ENCODE assay signal across 20 cellular contexts in genomic region chr11:2128102-2128511, GRCh38. TPM values are rescaled to one million over a fixed set of nuclear protein-coding genes. Genes with fewer than 3 reads are reported as not detected.
A peak's percentile ranks its signal among the peaks of the same experiment; 100 is the strongest.
DNase-seq lines count a peak whose midpoint lies in the region; ATAC-seq and TF ChIP-seq lines count a peak whose summit lies in the region.
"Had no signal": no experiment of that assay in that cellular context is flagged by ENCODE, and none has a peak within 500 bp of the region (broad histone marks: within the 10 kb centered on the region; RNA-seq: fewer than 3 reads in every experiment).

No MANE protein-coding gene starts in this region.

- peaks cover 11% of the 10 kb centered on the region for H3K27me3 Mint-ChIP-seq in progenitor cell of endocrine pancreas

- H3K9me3 Mint-ChIP-seq in progenitor cell of endocrine pancreas (ENCODE audit: low read depth): no peaks in the 10 kb centered on the region

- peaks cover 22% of the 10 kb centered on the region for H3K4me1 ChIP-seq in BE2C
- H3K4me1 ChIP-seq in SJCRH30: no peaks in the 10 kb centered on the region
- H3K4me1 ChIP-seq: Peyer's patch had no signal

- no peak overlapping the region for H3K27ac ChIP-seq in SJCRH30
- H3K27ac ChIP-seq: GM23248, HL-60, Peyer's patch had no signal

- peaks cover 2% of the 10 kb centered on the region for H3K4me1 Mint-ChIP-seq in progenitor cell of endocrine pancreas (ENCODE audit: low read depth)
- H3K4me1 Mint-ChIP-seq: CD14-positive monocyte had no signal

- H3K9me3 ChIP-seq in BE2C (no peaks in the 10 kb centered on the region), SJCRH30 (replicated peaks) (no peaks in the 10 kb centered on the region)
- H3K9me3 ChIP-seq: Peyer's patch had no signal

- peak; percentile 29 for ATAC-seq in left lobe of liver
- no peak for ATAC-seq in SK-N-SH treated with all-trans-retinoic acid at 6 μM for 48 hours
- no peak for ATAC-seq in HG02759 (IDR thresholded peaks at IDR 0.05; ENCODE audit: unreplicated experiment)
- ATAC-seq: Right ventricle myocardium inferior had no signal

- peak overlapping the region; percentile 33 for H3K27ac Mint-ChIP-seq in progenitor cell of endocrine pancreas
- H3K27ac Mint-ChIP-seq: CD14-positive monocyte had no signal

- no peak overlapping the region for H3K4me3 Mint-ChIP-seq in progenitor cell of endocrine pancreas (ENCODE audit: low read depth)
- H3K4me3 Mint-ChIP-seq: CD14-positive monocyte had no signal

- TF ChIP-seq CTCF in BE2C (IDR thresholded peaks at IDR 0.05; ENCODE audit: low read depth, low read length) (no peak), progenitor cell of endocrine pancreas (IDR thresholded peaks at IDR 0.05; ENCODE audit: unreplicated experiment) (no peak)

- no peak overlapping the region for H3K4me3 ChIP-seq in BE2C (ENCODE audit: low read depth, low read length)
- H3K4me3 ChIP-seq in SJCRH30: no peak overlapping the region
- H3K4me3 ChIP-seq: GM23248, Peyer's patch had no signal

- peaks cover 32% of the 10 kb centered on the region for H3K36me3 ChIP-seq in BE2C
- H3K36me3 ChIP-seq in SJCRH30: peaks cover 35% of the 10 kb centered on the region
- H3K36me3 ChIP-seq: Peyer's patch had no signal

- DNase-seq in BE2C: peak; percentile 76
- peak; percentile 57 to 61 for DNase-seq in SJCRH30
- no peak for DNase-seq in left lobe of liver (ENCODE audit: low spot score)
- peak; percentile 9 for DNase-seq in progenitor cell of endocrine pancreas (ENCODE audit: low spot score, unreplicated experiment)
- DNase-seq in NOMO-1 treated with dmso at 0.1 percent for 144 hours (lab: John Stamatoyannopoulos, UW; ENCODE audit: unreplicated experiment): no peak
- no peak for DNase-seq in KBM-7
- DNase-seq: DMS 273 treated with DMSO at 0.1 percent for 48 hours, GM23248, HCEC 1CT, NCI-H1436, NCI-H2029, NCI-H510A, NCI-H82, Peyer's patch had no signal

- H3K36me3 Mint-ChIP-seq in progenitor cell of endocrine pancreas (ENCODE audit: insufficient read depth): peaks cover 8% of the 10 kb centered on the region
- H3K36me3 Mint-ChIP-seq: CD14-positive monocyte had no signal

- in situ Hi-C loops in KBM-7 (cut with MboI; ENCODE audit: low pct_unique_long_range_greater_than_20kb, low sequenced_read_pairs): no loop called here

- H3K27me3 ChIP-seq in BE2C: no peaks in the 10 kb centered on the region
- no peaks in the 10 kb centered on the region for H3K27me3 ChIP-seq in SJCRH30
- H3K27me3 ChIP-seq: Peyer's patch had no signal

TF ChIP-seq in SK-N-SH treated with all-trans-retinoic acid at 6 μM for 48 hours, 23 proteins besides CTCF, POLR2A, EP300 and RAD21:
- TF ChIP-seq ZC3H10 (CRISPR knock-in tag; IDR thresholded peaks at IDR 0.05) (no peak), ZFP30 (CRISPR knock-in tag; IDR thresholded peaks at IDR 0.05) (no peak), TSHZ2 (CRISPR knock-in tag; IDR thresholded peaks at IDR 0.05) (no peak)

RNA-seq across cellular contexts. Expression of gene IGF2, which starts 11.1 kb away (rescaled TPM):
- 468 TPM for polyA plus RNA-seq in BE2C (2012; ENCODE audit: insufficient read depth, insufficient read length, low read depth)
- 513 and 574 TPM in 2 replicates for total RNA-seq in SJCRH30 (2014; rRNA removed; shearing (Covaris generic))
- 254 TPM for total RNA-seq in left lobe of liver
- 4,678 and 5,100 TPM in 2 replicates for total RNA-seq in progenitor cell of endocrine pancreas
- total RNA-seq: GM23248 had no signal
- polyA plus RNA-seq: CD14-positive monocyte had no signal

RNA-seq across cellular contexts. Expression of gene INS, which starts 32.9 kb away (rescaled TPM):
- polyA plus RNA-seq in BE2C (2012; ENCODE audit: insufficient read depth, insufficient read length, low read depth): not detected
- not detected in 2 replicates for total RNA-seq in SJCRH30 (2014; rRNA removed; shearing (Covaris generic))
- total RNA-seq in left lobe of liver: not detected
- 68.7 and 75.2 TPM in 2 replicates for total RNA-seq in progenitor cell of endocrine pancreas
- total RNA-seq: Daoy, GM23248, Peyer's patch, Right ventricle myocardium inferior had no signal
- polyA plus RNA-seq: CD14-positive monocyte, GM23248 had no signal

RNA-seq across cellular contexts. Expression of gene TH, which starts 43.5 kb away (rescaled TPM):
- polyA plus RNA-seq in BE2C (2012; ENCODE audit: insufficient read depth, insufficient read length, low read depth): 141 TPM
- not detected in 2 replicates for total RNA-seq in SJCRH30 (2014; rRNA removed; shearing (Covaris generic))
- total RNA-seq in left lobe of liver: not detected
- 0.53 and 1.1 TPM in 2 replicates for total RNA-seq in progenitor cell of endocrine pancreas
- total RNA-seq: Daoy, GM23248, Right ventricle myocardium inferior had no signal
- polyA plus RNA-seq: CD14-positive monocyte, GM23248 had no signal

Comparison
In these comparisons a context has a peak if more than half of its experiments do, and no peak if none do; other contexts are left out.
1. DNase-seq: peak in BE2C (single experiment), SJCRH30 (2 of 2) and progenitor cell of endocrine pancreas (single experiment); none in left lobe of liver (single experiment), NOMO-1 treated with dmso at 0.1 percent for 144 hours (single experiment) and KBM-7 (single experiment).
2. RNA of gene INS, which starts 32.9 kb away (total RNA-seq): 68.7 to 75.2 TPM in progenitor cell of endocrine pancreas; not detected in left lobe of liver (single experiment) and not detected in SJCRH30; every median in the first group is over 10 times any median in the second.